Comparison of ENCODE assay signal across 8 cellular contexts in the genomic region with DNA sequence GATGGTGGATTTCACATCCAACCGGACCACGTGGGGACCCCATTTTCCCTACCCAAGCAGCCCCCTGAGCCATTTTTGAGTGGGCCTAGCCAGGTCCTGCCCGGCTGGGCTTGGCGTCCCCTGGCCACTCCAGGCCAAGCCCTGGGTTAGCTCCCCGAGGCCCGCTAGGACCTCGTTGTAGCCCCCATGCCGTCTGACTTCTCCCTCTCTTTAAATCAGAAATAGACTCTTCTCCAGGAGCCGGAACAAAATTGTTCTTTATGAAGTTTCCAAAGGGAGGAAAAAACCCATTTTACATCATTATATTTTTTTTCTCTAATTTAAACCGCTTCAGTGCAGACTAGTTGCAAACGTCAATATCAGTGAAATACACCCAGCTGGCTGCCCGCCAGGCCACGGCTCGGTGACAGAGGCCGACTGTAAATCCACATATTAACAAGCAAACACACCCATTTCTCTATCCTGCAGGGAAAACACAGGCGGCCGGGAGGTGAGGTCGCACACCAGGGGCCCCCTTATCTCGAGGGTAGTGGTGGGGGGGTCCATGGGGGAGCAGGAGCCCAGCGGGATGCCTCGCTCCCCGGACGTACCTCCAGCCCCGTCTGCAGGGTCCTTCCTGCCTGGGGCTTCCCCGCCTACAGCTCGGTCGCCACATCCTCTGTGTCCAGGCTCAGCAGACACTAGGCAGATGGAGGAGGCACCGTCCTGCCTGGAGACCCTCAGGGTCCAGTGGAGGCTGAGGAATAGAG.
DNase-seq lines count a peak whose midpoint lies in the region; ATAC-seq and TF ChIP-seq lines count a peak whose summit lies in the region.

No MANE protein-coding gene starts in this region.

- H3K9me2 ChIP-seq in PC-9 (ENCODE audit: insufficient read depth) = no peaks in the 10 kb centered on the region

- POLR2A ChIA-PET in PC-9 (lab: Charles Lee; ENCODE audit: unreplicated experiment) = no interaction called here

- H3K36me3 ChIP-seq in PC-9 (ENCODE audit: low read depth) (no peaks in the 10 kb centered on the region), rectal smooth muscle tissue (ENCODE audit: control insufficient read depth, insufficient read depth, low read length) (no peaks in the 10 kb centered on the region)

- no peaks in the 10 kb centered on the region for H4K20me1 ChIP-seq in PC-9 (ENCODE audit: insufficient read depth)

- H3K4me3 ChIP-seq in PC-9 = no peak overlapping the region
- H3K4me3 ChIP-seq in rectal smooth muscle tissue (ENCODE audit: low read length) = peak overlapping the region; percentile 27

- peak; percentile 26 for DNase-seq in activated naive CD4-positive, alpha-beta T cell treated with Interleukin-2 at 50 U/mL for 16 hours
- no peak for DNase-seq in activated naive CD4-positive, alpha-beta T cell treated with anti-CD3 and anti-CD28 coated beads, Interleukin-2, amount 50 U/mL, for 16 hours
- peak in 1 of 2 experiments; percentile 35 for DNase-seq in PC-9
- DNase-seq in dermis microvascular lymphatic vessel endothelial cell (ENCODE audit: low read depth in 2 of 2) = peak; percentile 14 to 27
- no peak for DNase-seq in midbrain (lab: John Stamatoyannopoulos, UW)

- H3K27ac ChIP-seq in PC-9 (no peak overlapping the region), rectal smooth muscle tissue (ENCODE audit: low read depth, low read length) (no peak overlapping the region)

- no peak overlapping the region for H2AFZ ChIP-seq in PC-9

- ATAC-seq in GM21515 (IDR thresholded peaks at IDR 0.05; ENCODE audit: unreplicated experiment) = no peak
- no peak for ATAC-seq in GM21526 (IDR thresholded peaks at IDR 0.05; ENCODE audit: low FRiP score, unreplicated experiment)

- H3K4me2 ChIP-seq in PC-9 = peak overlapping the region; percentile 18; the same call in 1 of the 2 replicates

- H3K27me3 ChIP-seq in PC-9 (ENCODE audit: insufficient read depth, low read depth) (peaks cover 42% of the 10 kb centered on the region), rectal smooth muscle tissue (ENCODE audit: control insufficient read depth, insufficient read depth, low read length) (no peaks in the 10 kb centered on the region)

- no peak for TF ChIP-seq CTCF in PC-9 (conservative IDR thresholded peaks at IDR 0.05)

- no peaks in the 10 kb centered on the region for H3F3A ChIP-seq in PC-9 (ENCODE audit: insufficient read depth, low read depth)

- BruUV-seq in PC-9 (replicated peaks; lab: Mats Ljungman, UMichigan) = no TSS peak

- no peaks in the 10 kb centered on the region for H3K79me2 ChIP-seq in PC-9 (ENCODE audit: low read depth)

- CTCF ChIA-PET in PC-9 (lab: Charles Lee) = interaction anchor here (0.5 kb wide), 1 partner anchor 1113 kb away, joined by 3 read pairs; no protein-coding TSS in a partner anchor

- intact Hi-C loops in PC-9 (cut with micrococcal nuclease; ENCODE audit: unreplicated experiment) = no loop called here

- H3K4me1 ChIP-seq in PC-9 (replicated peaks; ENCODE audit: insufficient read depth) = no peaks in the 10 kb centered on the region
- H3K4me1 ChIP-seq in rectal smooth muscle tissue (ENCODE audit: control insufficient read depth, insufficient read depth, low read length) = no peaks in the 10 kb centered on the region

- no peak overlapping the region for H3K9ac ChIP-seq in rectal smooth muscle tissue (ENCODE audit: low read length)

- H3K9me3 ChIP-seq in PC-9 (ENCODE audit: insufficient read depth, low read depth) = no peaks in the 10 kb centered on the region

Comparison
In these comparisons a context has a peak if more than half of its experiments do, and no peak if none do; other contexts are left out.
1. DNase-seq: peak in activated naive CD4-positive, alpha-beta T cell treated with Interleukin-2 at 50 U/mL for 16 hours (single experiment) and dermis microvascular lymphatic vessel endothelial cell (2 of 2); none in activated naive CD4-positive, alpha-beta T cell treated with anti-CD3 and anti-CD28 coated beads, Interleukin-2, amount 50 U/mL, for 16 hours (single experiment) and midbrain (single experiment).